8 cellular contexts compared by ENCODE assay signal in genomic region chr9:706606-707451, GRCh38.
A peak's percentile ranks its signal among the peaks of the same experiment; 100 is the strongest.
DNase-seq lines count a peak whose midpoint lies in the region; ATAC-seq and TF ChIP-seq lines count a peak whose summit lies in the region.

No MANE protein-coding gene starts in this region.

- peaks cover 3 to 16% (median 6%) of the 10 kb centered on the region in 5 donors for H3K36me3 Mint-ChIP-seq in naive thymus-derived CD4-positive, alpha-beta T cell

- no peak for TF ChIP-seq CTCF in foreskin fibroblast (IDR thresholded peaks at IDR 0.05; ENCODE audit: low read depth, low read length)
- no peak for TF ChIP-seq CTCF in tibial nerve (IDR thresholded peaks at IDR 0.05)

- TF ChIP-seq EP300 in tibial nerve (IDR thresholded peaks at IDR 0.05), result peak in 1 of 2 donors; percentile 53

- peaks cover 7 to 17% (median 14%) of the 10 kb centered on the region in 7 donors for H3K4me1 Mint-ChIP-seq in naive thymus-derived CD4-positive, alpha-beta T cell

- H3K27ac Mint-ChIP-seq in naive thymus-derived CD4-positive, alpha-beta T cell, result peak overlapping the region; percentile 12 to 90 (median 42)

- H3K4me1 ChIP-seq in naive thymus-derived CD4-positive, alpha-beta T cell (ENCODE audit: control insufficient read depth in 2 of 2, insufficient read depth in 2 of 2, low read length in 2 of 2), result peaks cover 0 to 6% of the 10 kb centered on the region in 2 donors
- H3K4me1 ChIP-seq in tibial nerve, result peaks cover 0 to 42% (median 2%) of the 10 kb centered on the region in 4 donors

- TF ChIP-seq POLR2A in tibial nerve (IDR thresholded peaks at IDR 0.05), result no peak

- peak; percentile 12 for DNase-seq in GM19238 (ENCODE audit: insufficient read length, low spot score)
- peak; percentile 15 for DNase-seq in NCI-H69 (lab: John Stamatoyannopoulos, UW)
- DNase-seq in activated effector memory CD4-positive, alpha-beta T cell treated with anti-CD3 and anti-CD28 coated beads, Interleukin-2, amount 50 U/mL, for 16 hours, result peak; percentile 68
- DNase-seq in foreskin fibroblast, result peak; percentile 65 to 83
- peak in 7 of 9 donors; percentile 5 to 37 (median 12) for DNase-seq in naive thymus-derived CD4-positive, alpha-beta T cell
- peak; percentile 52 to 62 for DNase-seq in tibial nerve (ENCODE audit: low spot score in 2 of 2)
- no peak for DNase-seq in amniotic stem cell (lab: John Stamatoyannopoulos, UW)

- CTCF ChIA-PET in naive thymus-derived CD4-positive, alpha-beta T cell (lab: Charles Lee), result no interaction called here

- no peaks in the 10 kb centered on the region for H3K9me3 ChIP-seq in naive thymus-derived CD4-positive, alpha-beta T cell (ENCODE audit: control insufficient read depth in 2 of 3, low read length in 3 of 3)
- H3K9me3 ChIP-seq in tibial nerve, result no peaks in the 10 kb centered on the region

- H3K36me3 ChIP-seq in naive thymus-derived CD4-positive, alpha-beta T cell (ENCODE audit: control insufficient read depth in 2 of 3, insufficient read depth in 3 of 3, low read length in 3 of 3), result peaks cover 0 to 10% (median 0%) of the 10 kb centered on the region in 3 experiments
- peaks cover 0 to 14% (median 4%) of the 10 kb centered on the region in 3 donors for H3K36me3 ChIP-seq in tibial nerve

- peak; percentile 73 for ATAC-seq in naive thymus-derived CD4-positive, alpha-beta T cell
- ATAC-seq in HG02981 (IDR thresholded peaks at IDR 0.05; ENCODE audit: unreplicated experiment), result no peak

- H3K4me3 ChIP-seq in foreskin fibroblast (ENCODE audit: low read depth in 1 of 2, low read length in 2 of 2) (peak overlapping the region; percentile 52 to 64), tibial nerve (peak overlapping the region; percentile 11 to 57 (median 42))
- H3K4me3 ChIP-seq in naive thymus-derived CD4-positive, alpha-beta T cell (ENCODE audit: low read length), result peak overlapping the region; percentile 50

- no peaks in the 10 kb centered on the region for H3K27me3 ChIP-seq in naive thymus-derived CD4-positive, alpha-beta T cell (ENCODE audit: control insufficient read depth in 2 of 2, insufficient read depth in 2 of 2, low read length in 2 of 2)
- H3K27me3 ChIP-seq in tibial nerve, result no peaks in the 10 kb centered on the region

- peak overlapping the region; percentile 73 to 95 (median 88) for H3K4me3 Mint-ChIP-seq in naive thymus-derived CD4-positive, alpha-beta T cell

- WGBS in tibial nerve, 2 donors, result 2 to 3% methylated on average over 17 to 42 of the region's 51 CpGs

- no peak overlapping the region for H3K27ac ChIP-seq in naive thymus-derived CD4-positive, alpha-beta T cell (ENCODE audit: low read depth, low read length)
- peak overlapping the region; percentile 11 to 66 (median 56) for H3K27ac ChIP-seq in tibial nerve

- intact Hi-C loops in naive thymus-derived CD4-positive, alpha-beta T cell (cut with micrococcal nuclease), result loop anchor here in 1 of 2 donors (5.0 kb wide), 1 partner anchor 45 kb away; no protein-coding TSS in a partner anchor

- peaks cover 0 to 2% (median 0%) of the 10 kb centered on the region in 11 donors for H3K9me3 Mint-ChIP-seq in naive thymus-derived CD4-positive, alpha-beta T cell

- POLR2A ChIA-PET in naive thymus-derived CD4-positive, alpha-beta T cell (lab: Charles Lee), result no interaction called here

- H3K27me3 Mint-ChIP-seq in naive thymus-derived CD4-positive, alpha-beta T cell, result peaks cover 0 to 36% (median 12%) of the 10 kb centered on the region in 5 donors
